In the genomic region with DNA sequence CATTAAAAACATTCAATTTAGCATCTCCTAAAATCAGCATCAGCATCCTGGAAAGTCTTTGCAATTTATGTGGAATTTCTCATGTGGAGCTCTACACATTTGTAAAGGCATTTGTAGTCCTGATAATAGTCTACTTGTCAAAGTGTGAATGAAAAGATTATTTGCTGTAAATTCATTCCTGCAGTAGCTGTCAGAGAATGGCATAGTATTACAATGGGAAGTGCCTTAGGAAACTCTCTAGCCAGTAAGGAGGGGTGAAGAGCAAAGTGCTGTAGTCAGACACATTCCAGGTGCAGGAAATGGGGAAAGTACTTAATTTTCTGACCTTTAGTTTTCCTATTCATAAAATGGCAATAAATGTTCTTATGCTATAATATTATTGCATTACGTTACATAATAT, we compare ENCODE assay signal across 23 cellular contexts.
"Had no signal": no experiment of that assay in that cellular context is flagged by ENCODE, and none has a peak within 500 bp of the region (broad histone marks: within the 10 kb centered on the region; RNA-seq: fewer than 3 reads in every experiment).

No MANE protein-coding gene starts in this region.

- H3K9me3 Mint-ChIP-seq: endodermal cell had no signal

- H3K36me3 ChIP-seq: colonic mucosa, esophagus squamous epithelium, gastrocnemius medialis, heart right ventricle, left lung, lower lobe of right lung had no signal

- H3K9me3 ChIP-seq: colonic mucosa, esophagus squamous epithelium, gastrocnemius medialis, left lung, lower lobe of right lung had no signal

- H3K27ac ChIP-seq: colonic mucosa, epithelial cell of prostate, esophagus squamous epithelium, gastrocnemius medialis, heart right ventricle, left lung, lower lobe of right lung had no signal

- H3K4me1 ChIP-seq: colonic mucosa, esophagus squamous epithelium, gastrocnemius medialis, heart right ventricle, left lung, lower lobe of right lung had no signal

- H3K4me3 Mint-ChIP-seq: dendritic cell treated with granulocyte-macrophage colony-stimulating factor and Interleukin-4, amounts not matched to agents 40 ng/mL and 50 ng/mL, for 4 days; effector memory CD8-positive, alpha-beta T cell; endodermal cell had no signal

- ATAC-seq: effector memory CD8-positive, alpha-beta T cell; esophagus mucosa; gastrocnemius medialis; heart right ventricle; left cardiac atrium; left lung; left ventricle myocardium superior; lower lobe of right lung had no signal

- H3K4me3 ChIP-seq: colonic mucosa, esophagus squamous epithelium, gastrocnemius medialis, heart right ventricle, left lung, lower lobe of right lung had no signal

- H3K27me3 ChIP-seq: colonic mucosa, esophagus squamous epithelium, gastrocnemius medialis, heart right ventricle, left lung had no signal

- H3K27me3 Mint-ChIP-seq: dendritic cell treated with granulocyte-macrophage colony-stimulating factor and Interleukin-4, amounts not matched to agents 40 ng/mL and 50 ng/mL, for 4 days; effector memory CD8-positive, alpha-beta T cell had no signal

- DNase-seq: colonic mucosa; cortex of kidney; effector CD8-positive, alpha-beta T cell; effector memory CD8-positive, alpha-beta T cell; endodermal cell; erythroblast; esophagus squamous epithelium; foreskin fibroblast; foreskin melanocyte; gastrocnemius medialis; glutamatergic neuron; head of caudate nucleus; heart right ventricle; hippocampal formation; left cardiac atrium; left lung; left ventricle myocardium superior; lower lobe of right lung; mesenchymal stem cell; midbrain had no signal

- H3K27ac Mint-ChIP-seq: dendritic cell treated with granulocyte-macrophage colony-stimulating factor and Interleukin-4, amounts not matched to agents 40 ng/mL and 50 ng/mL, for 4 days; effector memory CD8-positive, alpha-beta T cell; endodermal cell had no signal
